Comparison of ENCODE assay signal across 9 cellular contexts in genomic region chr6:119313937-119314893, GRCh38. TPM values are rescaled to one million over a fixed set of nuclear protein-coding genes. Genes with fewer than 3 reads are reported as not detected.
DNase-seq lines count a peak whose midpoint lies in the region; ATAC-seq and TF ChIP-seq lines count a peak whose summit lies in the region.
"Had no signal": no experiment of that assay in that cellular context is flagged by ENCODE, and none has a peak within 500 bp of the region (broad histone marks: within the 10 kb centered on the region; RNA-seq: fewer than 3 reads in every experiment).

No MANE protein-coding gene starts in this region.

- intact Hi-C loops in CD8-positive, alpha-beta T cell (cut with DNase I, micrococcal nuclease) = loop anchor here in 1 of 2 experiments (1.0 kb wide), 1 partner anchor 35 kb away; the partner anchor contains the start of gene MAN1A1
- intact Hi-C loops in gastrocnemius medialis (cut with DNase I; ENCODE audit: low total_unique reads) (no loop called here), sigmoid colon (cut with DNase I) (no loop called here)

- peak in 4 of 7 experiments; percentile 28 to 61 (median 48) for DNase-seq in CD8-positive, alpha-beta T cell
- peak; percentile 25 to 58 for DNase-seq in activated naive CD4-positive, alpha-beta T cell treated with anti-CD3 and anti-CD28 coated beads, Interleukin-2, amount 50 U/mL, for 72 hours (ENCODE audit: low spot score in 2 of 2)
- DNase-seq in gastrocnemius medialis (no peak), HK-2 (ENCODE audit: unreplicated experiment) (no peak), sigmoid colon (no peak)

- in situ Hi-C loops in gastrocnemius medialis (cut with MboI; ENCODE audit: low sequenced_read_pairs in 4 of 4) = no loop called here

- H3K36me3 Mint-ChIP-seq in CD8-positive, alpha-beta T cell = peaks cover 2% of the 10 kb centered on the region
- H3K36me3 Mint-ChIP-seq in activated naive CD4-positive, alpha-beta T cell treated with anti-CD3 and anti-CD28 coated beads, Interleukin-2, amount 50 U/mL, for 72 hours = peaks cover 0 to 12% of the 10 kb centered on the region in 2 donors
- H3K36me3 Mint-ChIP-seq in stimulated activated naive CD8-positive, alpha-beta T cell treated with anti-CD3 and anti-CD28 coated beads, Interleukin-15, Interleukin-2, amounts not matched to agents 100 ng/mL and 50 ng/mL, for 24 hours (ENCODE audit: low read depth) = peaks cover 12% of the 10 kb centered on the region

- no peaks in the 10 kb centered on the region for H3K27me3 ChIP-seq in CD8-positive, alpha-beta T cell (ENCODE audit: insufficient read depth, low read length)
- H3K27me3 ChIP-seq in gastrocnemius medialis = no peaks in the 10 kb centered on the region
- no peaks in the 10 kb centered on the region for H3K27me3 ChIP-seq in sigmoid colon

- 63 to 73% methylated on average over 10 of the region's 10 CpGs for WGBS in sigmoid colon, 2 donors

- H3K4me1 Mint-ChIP-seq in CD8-positive, alpha-beta T cell (ENCODE audit: low read depth) = peaks cover 60% of the 10 kb centered on the region
- peaks cover 69% of the 10 kb centered on the region for H3K4me1 Mint-ChIP-seq in stimulated activated naive CD8-positive, alpha-beta T cell treated with anti-CD3 and anti-CD28 coated beads, Interleukin-15, Interleukin-2, amounts not matched to agents 100 ng/mL and 50 ng/mL, for 24 hours (ENCODE audit: low read depth)

- no peak for TF ChIP-seq CTCF in CD8-positive, alpha-beta T cell (IDR thresholded peaks at IDR 0.05)
- TF ChIP-seq CTCF in gastrocnemius medialis (IDR thresholded peaks at IDR 0.05 in 4 of 5, conservative IDR thresholded peaks at IDR 0.05 in 1 of 5) = no peak
- no peak for TF ChIP-seq CTCF in sigmoid colon (IDR thresholded peaks at IDR 0.05)

- H3K36me3 ChIP-seq in CD8-positive, alpha-beta T cell (ENCODE audit: insufficient read depth, low read length) = no peaks in the 10 kb centered on the region
- H3K36me3 ChIP-seq in gastrocnemius medialis (no peaks in the 10 kb centered on the region), sigmoid colon (no peaks in the 10 kb centered on the region)

- no peaks in the 10 kb centered on the region for H3K9me3 ChIP-seq in CD8-positive, alpha-beta T cell (ENCODE audit: low read length)
- H3K9me3 ChIP-seq in gastrocnemius medialis = no peaks in the 10 kb centered on the region
- no peaks in the 10 kb centered on the region for H3K9me3 ChIP-seq in sigmoid colon

- TF ChIP-seq EP300 in sigmoid colon (IDR thresholded peaks at IDR 0.05) = no peak

- peak overlapping the region; percentile 2 for H3K4me3 ChIP-seq in CD8-positive, alpha-beta T cell (ENCODE audit: low read depth, low read length)
- H3K4me3 ChIP-seq in gastrocnemius medialis (no peak overlapping the region), sigmoid colon (no peak overlapping the region)

- H3K4me1 ChIP-seq in CD8-positive, alpha-beta T cell (ENCODE audit: insufficient read depth, low read length) = peaks cover 36% of the 10 kb centered on the region
- peaks cover 0 to 15% of the 10 kb centered on the region in 2 donors for H3K4me1 ChIP-seq in gastrocnemius medialis
- peaks cover 0 to 31% (median 20%) of the 10 kb centered on the region in 4 donors for H3K4me1 ChIP-seq in sigmoid colon

- H3K27ac ChIP-seq in CD8-positive, alpha-beta T cell (ENCODE audit: low read depth, low read length) = peak overlapping the region; percentile 37
- H3K27ac ChIP-seq in gastrocnemius medialis (no peak overlapping the region), sigmoid colon (peak overlapping the region in 1 of 4 donors; percentile 27)

- CTCF ChIA-PET in CD8-positive, alpha-beta T cell (lab: Charles Lee) = interaction anchor here (0.6 to 2.5 kb wide), 9 partner anchors 10 to 185 kb away, joined by 3 to 12 read pairs (median 3); no protein-coding TSS in a partner anchor

- POLR2A ChIA-PET in CD8-positive, alpha-beta T cell (lab: Charles Lee) = interaction anchor here (0.6 to 2.7 kb wide), 6 partner anchors 8 to 605 kb away, joined by 3 to 24 read pairs (median 6); no protein-coding TSS in a partner anchor

- no peaks in the 10 kb centered on the region for H3K9me3 Mint-ChIP-seq in CD8-positive, alpha-beta T cell
- no peaks in the 10 kb centered on the region for H3K9me3 Mint-ChIP-seq in activated naive CD4-positive, alpha-beta T cell treated with anti-CD3 and anti-CD28 coated beads, Interleukin-2, amount 50 U/mL, for 72 hours
- no peaks in the 10 kb centered on the region for H3K9me3 Mint-ChIP-seq in stimulated activated naive CD8-positive, alpha-beta T cell treated with anti-CD3 and anti-CD28 coated beads, Interleukin-15, Interleukin-2, amounts not matched to agents 100 ng/mL and 50 ng/mL, for 24 hours
- H3K9me3 Mint-ChIP-seq: neural crest cell had no signal

- peak overlapping the region; percentile 89 for H3K27ac Mint-ChIP-seq in CD8-positive, alpha-beta T cell
- H3K27ac Mint-ChIP-seq in activated naive CD4-positive, alpha-beta T cell treated with anti-CD3 and anti-CD28 coated beads, Interleukin-2, amount 50 U/mL, for 72 hours = peak overlapping the region; percentile 88 to 89
- H3K27ac Mint-ChIP-seq in stimulated activated naive CD8-positive, alpha-beta T cell treated with anti-CD3 and anti-CD28 coated beads, Interleukin-15, Interleukin-2, amounts not matched to agents 100 ng/mL and 50 ng/mL, for 24 hours = peak overlapping the region; percentile 95

- peak overlapping the region; percentile 57 for H3K4me3 Mint-ChIP-seq in CD8-positive, alpha-beta T cell
- H3K4me3 Mint-ChIP-seq in stimulated activated naive CD8-positive, alpha-beta T cell treated with anti-CD3 and anti-CD28 coated beads, Interleukin-15, Interleukin-2, amounts not matched to agents 100 ng/mL and 50 ng/mL, for 24 hours = peak overlapping the region; percentile 71
- H3K4me3 Mint-ChIP-seq: neural crest cell had no signal

- H3K27me3 Mint-ChIP-seq in CD8-positive, alpha-beta T cell (ENCODE audit: low read depth) = no peaks in the 10 kb centered on the region
- no peaks in the 10 kb centered on the region for H3K27me3 Mint-ChIP-seq in stimulated activated naive CD8-positive, alpha-beta T cell treated with anti-CD3 and anti-CD28 coated beads, Interleukin-15, Interleukin-2, amounts not matched to agents 100 ng/mL and 50 ng/mL, for 24 hours

- ATAC-seq in CD8-positive, alpha-beta T cell = peak; percentile 74
- ATAC-seq in GM19438 (IDR thresholded peaks at IDR 0.05; ENCODE audit: low read depth, unreplicated experiment) (peak; percentile 60), HG03378 (IDR thresholded peaks at IDR 0.05; ENCODE audit: unreplicated experiment) (peak; percentile 51), gastrocnemius medialis (no peak)
- peak; percentile 62 to 75 for ATAC-seq in activated naive CD4-positive, alpha-beta T cell treated with anti-CD3 and anti-CD28 coated beads, Interleukin-2, amount 50 U/mL, for 72 hours

- TF ChIP-seq POLR2A in gastrocnemius medialis (IDR thresholded peaks at IDR 0.05) (no peak), sigmoid colon (IDR thresholded peaks at IDR 0.05) (no peak)

RNA-seq across cellular contexts. Expression of gene MAN1A1, which starts 35.3 kb away (rescaled TPM):
- 1 to 10 TPM; 8.4 to 8.5 TPM for total RNA-seq in CD8-positive, alpha-beta T cell
- total RNA-seq in activated naive CD4-positive, alpha-beta T cell treated with anti-CD3 and anti-CD28 coated beads, Interleukin-2, amount 50 U/mL, for 72 hours = 10 to 100 TPM; 18.6 to 25.9 TPM
- 10 to 100 TPM; 19.0 to 34.8 (median 21.1) TPM for total RNA-seq in gastrocnemius medialis
- 100 to 1,000 TPM in 3 of 4 donors, 10 to 100 TPM in 1; 81.9 to 143 (median 107) TPM for total RNA-seq in sigmoid colon
- 10 to 100 TPM; 10.2 to 25.7 (median 10.8) TPM for polyA plus RNA-seq in sigmoid colon

Comparison
In these comparisons a context has a peak if more than half of its experiments do, and no peak if none do; other contexts are left out.
1. ATAC-seq: peak in CD8-positive, alpha-beta T cell (single experiment), GM19438 (single experiment), HG03378 (single experiment) and activated naive CD4-positive, alpha-beta T cell treated with anti-CD3 and anti-CD28 coated beads, Interleukin-2, amount 50 U/mL, for 72 hours (2 of 2); none in gastrocnemius medialis (0 of 2).
2. DNase-seq: peak in CD8-positive, alpha-beta T cell (4 of 7) and activated naive CD4-positive, alpha-beta T cell treated with anti-CD3 and anti-CD28 coated beads, Interleukin-2, amount 50 U/mL, for 72 hours (2 of 2); none in gastrocnemius medialis (0 of 2), HK-2 (single experiment) and sigmoid colon (single experiment).
3. Peak in every context shown above with its lines, with median percentiles within 50 percentile points of each other: H3K27ac Mint-ChIP-seq.